ENCODE assay signal across 21 cellular contexts in the genomic region with DNA sequence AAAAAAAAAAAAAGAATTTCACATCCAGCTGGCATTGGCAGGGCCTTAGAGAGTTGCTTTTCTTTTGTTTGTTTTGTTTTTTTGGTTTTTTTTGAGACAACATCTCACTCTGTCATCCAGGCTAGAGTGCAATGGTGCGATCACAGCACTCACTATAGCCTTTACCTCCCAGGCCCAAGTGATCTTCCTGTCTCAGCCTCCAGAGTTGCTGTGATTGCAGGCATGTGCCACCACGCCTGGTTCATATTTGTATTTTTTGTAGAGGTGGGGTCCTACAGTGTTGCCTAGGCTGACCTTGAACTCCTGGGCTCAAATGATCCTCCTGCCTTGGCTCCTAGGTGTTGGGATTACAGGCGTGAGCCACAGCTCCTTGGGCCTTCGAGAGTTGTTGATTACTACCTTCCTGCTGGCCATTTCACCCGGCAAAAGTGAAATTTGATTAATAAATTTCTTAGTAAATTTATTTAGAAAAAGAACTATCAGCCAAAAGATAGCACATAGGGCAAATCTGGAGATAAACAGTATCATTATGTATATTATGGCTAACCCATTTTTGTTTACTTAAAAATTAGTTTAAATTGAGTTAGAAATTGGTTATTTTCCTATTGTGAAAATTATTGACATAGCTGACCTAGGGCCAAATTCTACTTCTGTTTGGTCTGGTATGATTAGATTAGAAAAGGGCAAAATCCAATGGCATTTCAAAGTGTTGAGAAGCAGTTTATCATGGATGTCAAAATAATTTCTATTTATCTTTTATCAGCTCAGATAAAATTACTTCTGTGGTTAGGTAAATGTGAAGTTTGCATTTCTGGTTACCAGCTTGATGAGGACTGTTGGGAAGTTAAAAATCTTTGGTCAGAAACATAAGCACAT. TPM values are rescaled to one million over a fixed set of nuclear protein-coding genes. Genes with fewer than 3 reads are reported as not detected.
DNase-seq lines count a peak whose midpoint lies in the region; ATAC-seq, FAIRE-seq and TF ChIP-seq lines count a peak whose summit lies in the region.
"Had no signal": no experiment of that assay in that cellular context is flagged by ENCODE, and none has a peak within 500 bp of the region (broad histone marks: within the 10 kb centered on the region; RNA-seq: fewer than 3 reads in every experiment).

No MANE protein-coding gene starts in this region.

- TF ChIP-seq POLR2A in esophagus muscularis mucosa (IDR thresholded peaks at IDR 0.05; ENCODE audit: low read depth): no peak

- H3K9ac ChIP-seq in liver (ENCODE audit: low read depth in 1 of 2, low read length in 2 of 2): no peak overlapping the region
- H3K9ac ChIP-seq: BLaER1 treated with 17β-estradiol and CSF1 and Interleukin-3, amounts not matched to agents 10 nM and 100 nM had no signal

- H3K4me3 Mint-ChIP-seq in Caco-2 (ENCODE audit: unreplicated experiment): peak overlapping the region; percentile 43
- H3K4me3 Mint-ChIP-seq: B cell; CD8-positive, alpha-beta T cell; GM23338 had no signal

- no peaks in the 10 kb centered on the region for H3K27me3 Mint-ChIP-seq in Caco-2 (ENCODE audit: insufficient read depth, unreplicated experiment)
- H3K27me3 Mint-ChIP-seq: B cell had no signal

- H3K27ac Mint-ChIP-seq in Caco-2 (ENCODE audit: unreplicated experiment): no peak overlapping the region
- H3K27ac Mint-ChIP-seq: B cell; CD8-positive, alpha-beta T cell; GM23338 had no signal

- no peak for FAIRE-seq in small intestine (lab: Jason Lieb, UNC)
- FAIRE-seq: D721Med, GM12892, GM18507, H54 had no signal

- H3K27ac ChIP-seq in esophagus muscularis mucosa (replicated peaks in 1 of 4) (no peak overlapping the region), liver (ENCODE audit: low read depth in 1 of 2, low read length in 2 of 2) (peak overlapping the region; percentile 26 to 63), small intestine (ENCODE audit: low read depth in 1 of 2, low read length in 1 of 2) (peak overlapping the region in 1 of 2 donors; percentile 71)
- H3K27ac ChIP-seq: BLaER1 treated with 17β-estradiol and CSF1 and Interleukin-3, amounts not matched to agents 10 nM and 100 nM had no signal

- ATAC-seq in SK-N-SH treated with all-trans-retinoic acid at 6 μM for 48 hours: no peak
- ATAC-seq in HG03439 (IDR thresholded peaks at IDR 0.05; ENCODE audit: unreplicated experiment): no peak
- ATAC-seq in HG02981 (IDR thresholded peaks at IDR 0.05; ENCODE audit: unreplicated experiment): no peak
- ATAC-seq: CD8-positive, alpha-beta T cell; GM23338 had no signal

- H3K9me3 ChIP-seq in Caco-2 (no peaks in the 10 kb centered on the region), esophagus muscularis mucosa (no peaks in the 10 kb centered on the region), liver (ENCODE audit: control insufficient read depth in 4 of 4, low read length in 3 of 4) (no peaks in the 10 kb centered on the region), small intestine (ENCODE audit: control insufficient read depth, low read depth) (no peaks in the 10 kb centered on the region)
- H3K9me3 ChIP-seq: BLaER1 treated with 17β-estradiol and CSF1 and Interleukin-3, amounts not matched to agents 10 nM and 100 nM had no signal

- peaks cover 44% of the 10 kb centered on the region for H3K4me1 ChIP-seq in Caco-2
- H3K4me1 ChIP-seq in esophagus muscularis mucosa: no peaks in the 10 kb centered on the region
- peaks cover 4 to 36% (median 31%) of the 10 kb centered on the region in 4 donors for H3K4me1 ChIP-seq in liver (ENCODE audit: control insufficient read depth in 4 of 4, insufficient read depth in 4 of 4, low read length in 3 of 4)
- peaks cover 2 to 5% of the 10 kb centered on the region in 2 donors for H3K4me1 ChIP-seq in small intestine (ENCODE audit: control insufficient read depth in 2 of 2, insufficient read depth in 1 of 2, low read depth in 1 of 2, low read length in 1 of 2)

- POLR2A ChIA-PET in Caco-2 (lab: Charles Lee): interaction anchor here (0.8 to 0.9 kb wide), 2 partner anchors 12 to 54 kb away, joined by 3 to 4 read pairs; partner anchors contain the start of genes ACTR6, DEPDC4 and SCYL2

- H3K36me3 ChIP-seq in Caco-2 (ENCODE audit: control insufficient read depth, insufficient read depth, low read length): peaks cover 7% of the 10 kb centered on the region; the same call in 1 of the 2 replicates
- H3K36me3 ChIP-seq in esophagus muscularis mucosa: peaks cover 45 to 84% (median 67%) of the 10 kb centered on the region in 4 donors
- H3K36me3 ChIP-seq in liver (ENCODE audit: control insufficient read depth in 4 of 4, insufficient read depth in 3 of 4, low read depth in 1 of 4, low read length in 3 of 4): peaks cover 9 to 20% (median 18%) of the 10 kb centered on the region in 4 donors
- peaks cover 7 to 9% of the 10 kb centered on the region in 2 donors for H3K36me3 ChIP-seq in small intestine (ENCODE audit: control insufficient read depth in 2 of 2, insufficient read depth in 2 of 2, low read length in 2 of 2)

- CTCF ChIA-PET in Caco-2 (lab: Charles Lee): interaction anchor here (0.9 kb wide), 2 partner anchors 13 to 16 kb away, joined by 3 read pairs; partner anchors contain the start of gene ACTR6

- peak in 1 of 2 donors; percentile 23 for TF ChIP-seq RAD21 in liver (IDR thresholded peaks at IDR 0.05)

- H3K4me1 Mint-ChIP-seq in Caco-2 (ENCODE audit: low read depth, unreplicated experiment): peaks cover 24% of the 10 kb centered on the region
- H3K4me1 Mint-ChIP-seq: GM23338 had no signal

- H3K4me3 ChIP-seq in Caco-2 (ENCODE audit: low read depth, low read length) (no peak overlapping the region), esophagus muscularis mucosa (no peak overlapping the region), liver (ENCODE audit: low read depth in 1 of 3, low read length in 3 of 3) (no peak overlapping the region), small intestine (ENCODE audit: low read depth in 1 of 2, low read length in 2 of 2) (no peak overlapping the region)
- H3K4me3 ChIP-seq: BLaER1 treated with 17β-estradiol and CSF1 and Interleukin-3, amounts not matched to agents 10 nM and 100 nM; GM23338 had no signal

- DNase-seq in Caco-2 (peak; percentile 36 to 42), esophagus muscularis mucosa (ENCODE audit: extremely low spot score) (peak; percentile 62), small intestine (peak; percentile 65), occipital lobe (lab: John Stamatoyannopoulos, UW) (no peak)
- DNase-seq: 8988T; CD8-positive, alpha-beta T cell; GDM1; HCEC 1CT; IMR-90; KBM-7 had no signal

- no peaks in the 10 kb centered on the region for H3K27me3 ChIP-seq in Caco-2 (replicated peaks; ENCODE audit: control insufficient read depth, insufficient read depth, low read length)
- H3K27me3 ChIP-seq in esophagus muscularis mucosa: no peaks in the 10 kb centered on the region
- no peaks in the 10 kb centered on the region for H3K27me3 ChIP-seq in liver (ENCODE audit: control insufficient read depth in 4 of 4, insufficient read depth in 4 of 4, low read length in 3 of 4)
- H3K27me3 ChIP-seq in small intestine (ENCODE audit: control insufficient read depth in 2 of 2, insufficient read depth in 2 of 2, low read length in 2 of 2): no peaks in the 10 kb centered on the region
- H3K27me3 ChIP-seq: BLaER1 treated with 17β-estradiol and CSF1 and Interleukin-3, amounts not matched to agents 10 nM and 100 nM had no signal

- peaks cover 12% of the 10 kb centered on the region for H3K36me3 Mint-ChIP-seq in Caco-2 (ENCODE audit: insufficient read depth, unreplicated experiment)

- 90% methylated on average over 5 of the region's 5 CpGs for WGBS in esophagus muscularis mucosa
- WGBS in liver: 43% methylated on average over 5 of the region's 5 CpGs
- 40 to 80% (median 45%) methylated on average over 5 of the region's 5 CpGs for WGBS in small intestine, 3 donors

- intact Hi-C loops in Caco-2 (cut with micrococcal nuclease; ENCODE audit: unreplicated experiment) (loop anchor here (1.0 kb wide), 1 partner anchor 16 kb away; no protein-coding TSS in a partner anchor), esophagus muscularis mucosa (cut with DNase I) (no loop called here)

- TF ChIP-seq EP300 in esophagus muscularis mucosa (IDR thresholded peaks at IDR 0.05): no peak

- no peaks in the 10 kb centered on the region for H3K9me3 Mint-ChIP-seq in Caco-2 (ENCODE audit: unreplicated experiment)
- H3K9me3 Mint-ChIP-seq: CD8-positive, alpha-beta T cell; GM23338 had no signal

- TF ChIP-seq CTCF in Caco-2 (IDR thresholded peaks at IDR 0.05; ENCODE audit: insufficient read depth in 1 of 2, low read depth in 1 of 2, low read length in 1 of 2, severe bottlenecking in 1 of 2, unreplicated experiment in 1 of 2) (no peak), esophagus muscularis mucosa (IDR thresholded peaks at IDR 0.05) (no peak), liver (IDR thresholded peaks at IDR 0.05; ENCODE audit: low read depth, low read length, missing input control) (no peak)

- BruUV-seq in Caco-2 (replicated peaks; lab: Mats Ljungman, UMichigan): no TSS peak

TF ChIP-seq in liver, 16 proteins besides CTCF, POLR2A, EP300 and RAD21 (continues in another document):
- peak; percentile 70 for TF ChIP-seq YY1 (IDR thresholded peaks at IDR 0.05)
- TF ChIP-seq JUND (IDR thresholded peaks at IDR 0.05): peak in 1 of 2 donors; percentile 58

TF ChIP-seq in SK-N-SH treated with all-trans-retinoic acid at 6 μM for 48 hours, 23 proteins besides CTCF, POLR2A, EP300 and RAD21 (continues in another document):
- no peak for TF ChIP-seq ARNTL (CRISPR knock-in tag; IDR thresholded peaks at IDR 0.05; ENCODE audit: borderline replicate concordance, low read depth)
- no peak for TF ChIP-seq GLIS3 (CRISPR knock-in tag; IDR thresholded peaks at IDR 0.05)
- no peak for TF ChIP-seq ISL1 (CRISPR knock-in tag; IDR thresholded peaks at IDR 0.05)
- TF ChIP-seq TCF4 (CRISPR knock-in tag; IDR thresholded peaks at IDR 0.05; ENCODE audit: borderline replicate concordance): no peak
- TF ChIP-seq ZNF8 (CRISPR knock-in tag; IDR thresholded peaks at IDR 0.05): no peak
- TF ChIP-seq ZFP30 (CRISPR knock-in tag; IDR thresholded peaks at IDR 0.05): no peak
- TF ChIP-seq PPARA (CRISPR knock-in tag; IDR thresholded peaks at IDR 0.05; ENCODE audit: borderline replicate concordance): no peak

RNA-seq across cellular contexts. Expression of gene ACTR6, which starts 12.6 kb away (rescaled TPM):
- total RNA-seq in Caco-2 (2022) (25.0 and 26.0 TPM in 2 replicates), esophagus muscularis mucosa (10 to 100 TPM in 3 of 4 donors, 1 to 10 TPM in 1; 9.6 to 14.2 (median 13.3) TPM), liver (1 to 10 TPM; 6.9 to 9.7 TPM), occipital lobe (50.5 TPM)
- polyA plus RNA-seq in liver (1 to 10 TPM; 7.9 to 9.5 TPM), small intestine (10 to 100 TPM; 20.0 to 31.5 (median 22.0) TPM)

RNA-seq across cellular contexts. Expression of gene DEPDC4, which starts 53.6 kb away (rescaled TPM):
- total RNA-seq in Caco-2 (2022): 3.9 and 4.9 TPM in 2 replicates
- total RNA-seq in esophagus muscularis mucosa: under 1 TPM in 2 of 4 donors, not detected in 2; 0.34 to 0.50 TPM
- total RNA-seq in liver: 1 to 10 TPM; 1.7 to 6.9 TPM
- polyA plus RNA-seq in liver: 1 to 10 TPM in 1 of 2 donors, under 1 TPM in 1; 0.39 to 2.1 TPM
- polyA plus RNA-seq in small intestine: 1 to 10 TPM in 2 of 3 donors, under 1 TPM in 1; 0.67 to 1.9 (median 1.1) TPM
- total RNA-seq in occipital lobe: 1.2 TPM

RNA-seq across cellular contexts. Expression of gene SCYL2, which starts 53.7 kb away (rescaled TPM):
- total RNA-seq in Caco-2 (2022) (49.5 and 55.2 TPM in 2 replicates), esophagus muscularis mucosa (10 to 100 TPM; 46.3 to 55.6 (median 51.4) TPM), liver (10 to 100 TPM; 24.9 to 32.5 TPM), occipital lobe (123 TPM)
- polyA plus RNA-seq in liver (10 to 100 TPM; 10.0 to 12.8 TPM), small intestine (10 to 100 TPM; 15.8 to 25.0 (median 18.1) TPM)

Comparison
In these comparisons a context has a peak if more than half of its experiments do, and no peak if none do; other contexts are left out.
1. H3K27ac ChIP-seq: peak in liver (2 of 2); none in esophagus muscularis mucosa (0 of 4).